In the genomic region with DNA sequence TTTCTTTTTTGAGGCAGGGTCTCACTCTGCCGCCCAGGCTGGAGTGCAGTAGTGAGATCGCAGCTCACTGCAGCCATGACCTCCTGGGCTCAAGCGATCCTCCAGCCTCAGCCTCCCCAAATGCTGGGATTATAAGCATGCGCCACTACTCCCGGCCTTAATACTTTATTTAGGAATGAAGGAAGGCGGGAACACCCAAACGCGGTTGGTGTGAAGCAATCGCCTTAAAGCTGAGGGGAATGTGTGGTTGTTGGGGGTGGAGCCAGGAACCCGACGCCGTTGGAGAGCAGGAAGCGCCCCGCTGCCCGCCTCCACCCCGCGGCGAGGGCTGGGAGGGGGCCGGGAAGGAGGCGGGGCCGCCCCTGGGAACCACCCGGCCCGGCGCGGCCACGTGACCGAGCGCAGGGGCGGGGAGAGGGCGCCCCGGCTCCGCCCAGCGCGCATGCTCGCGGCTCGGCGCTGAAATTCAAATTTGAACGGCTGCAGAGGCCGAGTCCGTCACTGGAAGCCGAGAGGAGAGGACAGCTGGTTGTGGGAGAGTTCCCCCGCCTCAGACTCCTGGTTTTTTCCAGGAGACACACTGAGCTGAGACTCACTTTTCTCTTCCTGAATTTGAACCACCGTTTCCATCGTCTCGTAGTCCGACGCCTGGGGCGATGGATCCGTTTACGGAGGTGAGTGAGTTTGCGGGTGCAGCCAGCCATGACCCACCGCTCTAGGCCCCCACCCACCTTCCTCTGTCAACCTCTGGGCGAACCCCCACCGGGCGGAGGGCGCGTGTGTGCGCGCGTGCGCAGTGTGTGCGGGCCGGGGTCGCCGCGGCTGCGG, we compare ENCODE assay signal across 8 cellular contexts. TPM values are rescaled to one million over a fixed set of nuclear protein-coding genes. Genes with fewer than 3 reads are reported as not detected.
A peak's percentile ranks its signal among the peaks of the same experiment; 100 is the strongest.
DNase-seq lines count a peak whose midpoint lies in the region; ATAC-seq and TF ChIP-seq lines count a peak whose summit lies in the region.

A gene with protein sequence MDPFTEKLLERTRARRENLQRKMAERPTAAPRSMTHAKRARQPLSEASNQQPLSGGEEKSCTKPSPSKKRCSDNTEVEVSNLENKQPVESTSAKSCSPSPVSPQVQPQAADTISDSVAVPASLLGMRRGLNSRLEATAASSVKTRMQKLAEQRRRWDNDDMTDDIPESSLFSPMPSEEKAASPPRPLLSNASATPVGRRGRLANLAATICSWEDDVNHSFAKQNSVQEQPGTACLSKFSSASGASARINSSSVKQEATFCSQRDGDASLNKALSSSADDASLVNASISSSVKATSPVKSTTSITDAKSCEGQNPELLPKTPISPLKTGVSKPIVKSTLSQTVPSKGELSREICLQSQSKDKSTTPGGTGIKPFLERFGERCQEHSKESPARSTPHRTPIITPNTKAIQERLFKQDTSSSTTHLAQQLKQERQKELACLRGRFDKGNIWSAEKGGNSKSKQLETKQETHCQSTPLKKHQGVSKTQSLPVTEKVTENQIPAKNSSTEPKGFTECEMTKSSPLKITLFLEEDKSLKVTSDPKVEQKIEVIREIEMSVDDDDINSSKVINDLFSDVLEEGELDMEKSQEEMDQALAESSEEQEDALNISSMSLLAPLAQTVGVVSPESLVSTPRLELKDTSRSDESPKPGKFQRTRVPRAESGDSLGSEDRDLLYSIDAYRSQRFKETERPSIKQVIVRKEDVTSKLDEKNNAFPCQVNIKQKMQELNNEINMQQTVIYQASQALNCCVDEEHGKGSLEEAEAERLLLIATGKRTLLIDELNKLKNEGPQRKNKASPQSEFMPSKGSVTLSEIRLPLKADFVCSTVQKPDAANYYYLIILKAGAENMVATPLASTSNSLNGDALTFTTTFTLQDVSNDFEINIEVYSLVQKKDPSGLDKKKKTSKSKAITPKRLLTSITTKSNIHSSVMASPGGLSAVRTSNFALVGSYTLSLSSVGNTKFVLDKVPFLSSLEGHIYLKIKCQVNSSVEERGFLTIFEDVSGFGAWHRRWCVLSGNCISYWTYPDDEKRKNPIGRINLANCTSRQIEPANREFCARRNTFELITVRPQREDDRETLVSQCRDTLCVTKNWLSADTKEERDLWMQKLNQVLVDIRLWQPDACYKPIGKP (plus strand): TSS at position 492 of the 828 bp plus-strand sequence. CDS start 165 bp downstream, at position 657.

- intact Hi-C loops in naive thymus-derived CD4-positive, alpha-beta T cell (cut with micrococcal nuclease) = loop anchor here (1.0 to 10.0 kb wide), 12 partner anchors 22 to 1789 kb away; a partner anchor contains a TSS

- peaks cover 0 to 20% (median 0%) of the 10 kb centered on the region in 5 donors for H3K36me3 Mint-ChIP-seq in naive thymus-derived CD4-positive, alpha-beta T cell
- peaks cover 8% of the 10 kb centered on the region for H3K36me3 Mint-ChIP-seq in stimulated activated effector memory CD8-positive, alpha-beta T cell treated with anti-CD3 and anti-CD28 coated beads, Interleukin-12 subunit alpha, Interleukin-12 subunit beta, amount 100 ng/mL, for 72 hours

- H3K4me3 ChIP-seq in DND-41 (ENCODE audit: low read depth in 1 of 2, low read length in 2 of 2) (peak within 1 kb of the TSS; percentile 78 to 79), KMS-11 (IDR thresholded peaks at IDR 0.05; ENCODE audit: insufficient read depth, low read depth, low read length) (peak within 1 kb of the TSS; percentile 75), fibroblast of lung (replicated peaks in 1 of 4; ENCODE audit: control extremely low read depth in 1 of 4, insufficient read depth in 1 of 4, low read depth in 3 of 4, low read length in 4 of 4) (peak within 1 kb of the TSS; percentile 89 to 96 (median 94))
- H3K4me3 ChIP-seq in naive thymus-derived CD4-positive, alpha-beta T cell (ENCODE audit: low read length) = peak within 1 kb of the TSS; percentile 78

- no peaks in the 10 kb centered on the region for H3K9me3 Mint-ChIP-seq in naive thymus-derived CD4-positive, alpha-beta T cell
- H3K9me3 Mint-ChIP-seq in stimulated activated effector memory CD8-positive, alpha-beta T cell treated with anti-CD3 and anti-CD28 coated beads, Interleukin-12 subunit alpha, Interleukin-12 subunit beta, amount 100 ng/mL, for 72 hours = no peaks in the 10 kb centered on the region

- ATAC-seq in DND-41 (ENCODE audit: insufficient read depth, low read depth) = peak; percentile 85
- peak; percentile 82 for ATAC-seq in GM21737 (IDR thresholded peaks at IDR 0.05; ENCODE audit: unreplicated experiment)
- peak; percentile 98 for ATAC-seq in naive thymus-derived CD4-positive, alpha-beta T cell
- ATAC-seq in stimulated activated effector memory CD8-positive, alpha-beta T cell treated with anti-CD3 and anti-CD28 coated beads, Interleukin-12 subunit alpha, Interleukin-12 subunit beta, amount 100 ng/mL, for 72 hours = peak; percentile 87

- DNase-seq in DND-41 (peak; percentile 93), RKO (ENCODE audit: low spot score) (peak; percentile 94), fibroblast of lung (ENCODE audit: low read depth in 2 of 2) (peak; percentile 94 to 96)
- DNase-seq in activated T-helper 1 cell treated with anti-CD3 and anti-CD28 coated beads, Interleukin-2, amount 50 U/mL, for 16 hours (ENCODE audit: low read depth in 1 of 2, low spot score in 1 of 2) = peak; percentile 67 to 80
- DNase-seq in naive thymus-derived CD4-positive, alpha-beta T cell = peak; percentile 71 to 91 (median 82)
- peak; percentile 86 to 92 for DNase-seq in stimulated activated effector memory CD8-positive, alpha-beta T cell treated with anti-CD3 and anti-CD28 coated beads, Interleukin-12 subunit alpha, Interleukin-12 subunit beta, amount 100 ng/mL, for 72 hours (ENCODE audit: low spot score in 2 of 2)

- H4K20me1 ChIP-seq in DND-41 (ENCODE audit: insufficient read depth, low read length) = peaks cover 24% of the 10 kb centered on the region
- no peaks in the 10 kb centered on the region for H4K20me1 ChIP-seq in KMS-11 (ENCODE audit: insufficient read depth)
- no peaks in the 10 kb centered on the region for H4K20me1 ChIP-seq in fibroblast of lung (ENCODE audit: control insufficient read depth, extremely low read depth, insufficient read depth, low read length)

- H3K4me3 Mint-ChIP-seq in naive thymus-derived CD4-positive, alpha-beta T cell = peak within 1 kb of the TSS; percentile 77 to 90 (median 85)
- H3K4me3 Mint-ChIP-seq in stimulated activated effector memory CD8-positive, alpha-beta T cell treated with anti-CD3 and anti-CD28 coated beads, Interleukin-12 subunit alpha, Interleukin-12 subunit beta, amount 100 ng/mL, for 72 hours = peak within 1 kb of the TSS; percentile 84

- POLR2A ChIA-PET in naive thymus-derived CD4-positive, alpha-beta T cell (lab: Charles Lee) = interaction anchor here (0.5 to 3.1 kb wide), 5 partner anchors 9 to 523 kb away, joined by 3 to 18 read pairs (median 4); no protein-coding TSS in a partner anchor

- peaks cover 12 to 39% (median 26%) of the 10 kb centered on the region in 7 donors for H3K4me1 Mint-ChIP-seq in naive thymus-derived CD4-positive, alpha-beta T cell
- H3K4me1 Mint-ChIP-seq in stimulated activated effector memory CD8-positive, alpha-beta T cell treated with anti-CD3 and anti-CD28 coated beads, Interleukin-12 subunit alpha, Interleukin-12 subunit beta, amount 100 ng/mL, for 72 hours = peaks cover 23% of the 10 kb centered on the region

- peak within 1 kb of the TSS; percentile 94 for H2AFZ ChIP-seq in DND-41 (ENCODE audit: low read depth, low read length)
- peak within 1 kb of the TSS; percentile 76 for H2AFZ ChIP-seq in KMS-11 (ENCODE audit: low read depth)
- peak within 1 kb of the TSS; percentile 77 for H2AFZ ChIP-seq in fibroblast of lung (ENCODE audit: low read length)

- CTCF ChIA-PET in naive thymus-derived CD4-positive, alpha-beta T cell (lab: Charles Lee) = interaction anchor here (1.4 to 3.1 kb wide), 2 partner anchors 23 to 29 kb away, joined by 3 to 11 read pairs; a partner anchor contains a TSS

- H3K36me3 ChIP-seq in DND-41 (ENCODE audit: insufficient read depth, low read length) (peaks cover 16% of the 10 kb centered on the region; the same call in 1 of the 2 replicates), KMS-11 (ENCODE audit: insufficient read depth) (no peaks in the 10 kb centered on the region), fibroblast of lung (ENCODE audit: control insufficient read depth, insufficient read depth, low read length) (no peaks in the 10 kb centered on the region)
- H3K36me3 ChIP-seq in naive thymus-derived CD4-positive, alpha-beta T cell (ENCODE audit: control insufficient read depth in 2 of 3, insufficient read depth in 3 of 3, low read length in 3 of 3) = no peaks in the 10 kb centered on the region

- H3K9me3 ChIP-seq in DND-41 (ENCODE audit: insufficient read depth, low read length, severe bottlenecking) (no peaks in the 10 kb centered on the region), fibroblast of lung (ENCODE audit: control insufficient read depth, insufficient read depth, low read depth, low read length) (no peaks in the 10 kb centered on the region)
- no peaks in the 10 kb centered on the region for H3K9me3 ChIP-seq in naive thymus-derived CD4-positive, alpha-beta T cell (ENCODE audit: control insufficient read depth in 2 of 3, low read length in 3 of 3)

- TF ChIP-seq CTCF in DND-41 (IDR thresholded peaks at IDR 0.05; ENCODE audit: borderline replicate concordance, extremely low read depth, low read length, poor library complexity, severe bottlenecking) (no peak), KMS-11 (conservative IDR thresholded peaks at IDR 0.05; ENCODE audit: low read depth, low read length) (no peak), fibroblast of lung (conservative IDR thresholded peaks at IDR 0.05 in 1 of 2, IDR thresholded peaks at IDR 0.05 in 1 of 2; ENCODE audit: low read depth in 1 of 2, low read length in 2 of 2) (no peak)

- peak within 1 kb of the TSS; percentile 67 for H3K4me2 ChIP-seq in DND-41 (ENCODE audit: insufficient read depth, low read length)
- peak within 1 kb of the TSS; percentile 94 for H3K4me2 ChIP-seq in KMS-11
- H3K4me2 ChIP-seq in fibroblast of lung (ENCODE audit: extremely low read depth, insufficient read depth, low read length) = peak within 1 kb of the TSS; percentile 95

- peak within 1 kb of the TSS; percentile 95 for H3K9ac ChIP-seq in DND-41 (ENCODE audit: low read depth, low read length)
- H3K9ac ChIP-seq in KMS-11 = peak within 1 kb of the TSS; percentile 89
- H3K9ac ChIP-seq in fibroblast of lung (ENCODE audit: insufficient read depth, low read length) = peak within 1 kb of the TSS; percentile 80

- no peaks in the 10 kb centered on the region for H3K27me3 ChIP-seq in DND-41 (ENCODE audit: insufficient read depth, low read length, poor library complexity)
- no peaks in the 10 kb centered on the region for H3K27me3 ChIP-seq in KMS-11 (ENCODE audit: insufficient read depth, low read depth)
- no peaks in the 10 kb centered on the region for H3K27me3 ChIP-seq in fibroblast of lung (ENCODE audit: control insufficient read depth, insufficient read depth, low read length)
- H3K27me3 ChIP-seq in naive thymus-derived CD4-positive, alpha-beta T cell (ENCODE audit: control insufficient read depth in 2 of 2, insufficient read depth in 2 of 2, low read length in 2 of 2) = no peaks in the 10 kb centered on the region

- peak within 1 kb of the TSS; percentile 72 to 90 (median 81) for H3K27ac Mint-ChIP-seq in naive thymus-derived CD4-positive, alpha-beta T cell
- peak within 1 kb of the TSS; percentile 51 for H3K27ac Mint-ChIP-seq in stimulated activated effector memory CD8-positive, alpha-beta T cell treated with anti-CD3 and anti-CD28 coated beads, Interleukin-12 subunit alpha, Interleukin-12 subunit beta, amount 100 ng/mL, for 72 hours

- peak within 1 kb of the TSS; percentile 99 for H3K27ac ChIP-seq in DND-41 (ENCODE audit: low read length)
- peak within 1 kb of the TSS; percentile 84 for H3K27ac ChIP-seq in KMS-11
- peak within 1 kb of the TSS; percentile 93 for H3K27ac ChIP-seq in fibroblast of lung (ENCODE audit: insufficient read depth, low read length)
- H3K27ac ChIP-seq in naive thymus-derived CD4-positive, alpha-beta T cell (ENCODE audit: low read depth, low read length) = peak within 1 kb of the TSS; percentile 67

- H3K4me1 ChIP-seq in DND-41 (ENCODE audit: insufficient read depth, low read length) (peaks cover 41% of the 10 kb centered on the region), KMS-11 (ENCODE audit: low read depth, poor library complexity, severe bottlenecking) (peaks cover 24% of the 10 kb centered on the region), fibroblast of lung (ENCODE audit: control insufficient read depth, extremely low read depth, insufficient read depth, low read length) (peaks cover 13% of the 10 kb centered on the region)
- peaks cover 8 to 19% of the 10 kb centered on the region in 2 donors for H3K4me1 ChIP-seq in naive thymus-derived CD4-positive, alpha-beta T cell (ENCODE audit: control insufficient read depth in 2 of 2, insufficient read depth in 2 of 2, low read length in 2 of 2)

- H3K79me2 ChIP-seq in DND-41 (ENCODE audit: insufficient read depth, low read length) (peaks cover 49% of the 10 kb centered on the region), KMS-11 (ENCODE audit: insufficient read depth, low read depth) (peaks cover 48% of the 10 kb centered on the region), fibroblast of lung (ENCODE audit: control insufficient read depth, insufficient read depth, low read length) (peaks cover 46% of the 10 kb centered on the region)

- peaks cover 0 to 12% (median 0%) of the 10 kb centered on the region in 5 donors for H3K27me3 Mint-ChIP-seq in naive thymus-derived CD4-positive, alpha-beta T cell

RNA-seq across cellular contexts. Expression of the gene that starts here (rescaled TPM):
- 6.2 and 21.5 TPM in 2 replicates for total RNA-seq in fibroblast of lung
- 25.3 and 93.2 TPM in 2 replicates for polyA plus RNA-seq in fibroblast of lung
- 23.3 and 82.8 TPM in 2 replicates for polyA plus RNA-seq in fibroblast of lung (2012)
- polyA minus RNA-seq in fibroblast of lung (ENCODE audit: low replicate concordance) = 26.8 and 125 TPM in 2 replicates
- 10 to 100 TPM in 1 of 5 experiments, 1 to 10 TPM in 1, under 1 TPM in 3; 0.35 to 48.6 (median 0.82) TPM for total RNA-seq in naive thymus-derived CD4-positive, alpha-beta T cell
- under 1 TPM in 1 of 2 donors, not detected in 1; 0.30 TPM for polyA plus RNA-seq in naive thymus-derived CD4-positive, alpha-beta T cell

Comparison
In these comparisons a context has a peak if more than half of its experiments do, and no peak if none do; other contexts are left out.
1. Peak in every context shown above with its lines: DNase-seq, ATAC-seq, H3K4me3 ChIP-seq and H3K27ac ChIP-seq.
2. RNA of the gene that starts here (polyA plus RNA-seq): 23.3 to 93.2 TPM in fibroblast of lung; 0.30 TPM in naive thymus-derived CD4-positive, alpha-beta T cell; every median in the first group is over 10 times any median in the second.